Comparison of ENCODE assay signal across 32 cellular contexts in genomic region chr11:83528877-83529276, GRCh38.
"Had no signal": no experiment of that assay in that cellular context is flagged by ENCODE, and none has a peak within 500 bp of the region (broad histone marks: within the 10 kb centered on the region; RNA-seq: fewer than 3 reads in every experiment).

No MANE protein-coding gene starts in this region.

- H3K9me3 ChIP-seq: adrenal gland, body of pancreas, breast epithelium had no signal

- ATAC-seq: activated CD8-positive, alpha-beta T cell treated with anti-CD3 and anti-CD28 coated beads for 36 hours; activated naive CD4-positive, alpha-beta T cell treated with anti-CD3 and anti-CD28 coated beads, Interleukin-2, amount 50 U/mL, for 72 hours; activated T-cell treated with anti-CD3 and anti-CD28 coated beads, Interleukin-2, amount 50 U/mL, for 4 hours; activated T-cell treated with anti-CD3 and anti-CD28 coated beads, Interleukin-2, amount 50 U/mL, for 72 hours; activated T-helper 17 cell treated with anti-CD3 and anti-CD28 coated beads, Interleukin-2, amount 50 U/mL, for 72 hours; body of pancreas had no signal

- DNase-seq: activated B cell treated with CpG ODN at 0.5 μM for 24 hours; activated CD4-positive, alpha-beta memory T cell treated with anti-CD3 and anti-CD28 coated beads for 36 hours; activated CD4-positive, alpha-beta T cell treated with anti-CD3 and anti-CD28 coated beads for 4 hours; activated CD4-positive, alpha-beta T cell treated with anti-CD3 and anti-CD28 coated beads, Interleukin-2, amount 10 ng/mL, durations not matched to agents 24 days and 14 days; activated CD4-positive, alpha-beta T cell treated with anti-CD3 and anti-CD28 coated beads, Interleukin-2, amount 50 U/mL, for 1 hour; activated CD4-positive, alpha-beta T cell treated with anti-CD3 and anti-CD28 coated beads, Interleukin-2, amount 50 U/mL, for 4 hours; activated CD4-positive, CD25-positive, alpha-beta regulatory T cell treated with anti-CD3 and anti-CD28 coated beads, Interleukin-2, amount 50 U/mL, for 72 hours; activated CD8-positive, alpha-beta memory T cell treated with anti-CD3 and anti-CD28 coated beads, Interleukin-2, amount 50 U/mL, for 4 hours; activated CD8-positive, alpha-beta T cell treated with anti-CD3 and anti-CD28 coated beads for 36 hours; activated effector memory CD4-positive, alpha-beta T cell treated with anti-CD3 and anti-CD28 coated beads, Interleukin-2, amount 50 U/mL, for 16 hours; activated gamma-delta T cell treated with Interleukin-2 at 50 U/mL for 16 hours; activated naive CD4-positive, alpha-beta T cell; activated naive CD4-positive, alpha-beta T cell treated with anti-CD3 and anti-CD28 coated beads for 36 hours; activated naive CD4-positive, alpha-beta T cell treated with anti-CD3 and anti-CD28 coated beads, Interleukin-2, amount 50 U/mL, for 16 hours; activated naive CD8-positive, alpha-beta T cell treated with anti-CD3 and anti-CD28 coated beads for 36 hours; activated T-cell treated with anti-CD3 and anti-CD28 coated beads for 4 hours; activated T-cell treated with anti-CD3 and anti-CD28 coated beads, Interleukin-2, amount 50 U/mL, for 1 hour; activated T-cell treated with anti-CD3 and anti-CD28 coated beads, Interleukin-2, amount 50 U/mL, for 4 hours; activated T-cell treated with anti-CD3 and anti-CD28 coated beads, Interleukin-2, amount 50 U/mL, for 72 hours; amniotic stem cell; aorta; body of pancreas; brain microvascular endothelial cell; caudate nucleus; cerebellar nuclear complex; T-helper 2 cell; T-helper 9 cell had no signal

- H3K27ac ChIP-seq: body of pancreas, brain microvascular endothelial cell, breast epithelium, VCaP had no signal

- H3K4me1 ChIP-seq: body of pancreas, breast epithelium had no signal

- H3K27me3 ChIP-seq: adrenal gland, body of pancreas, brain microvascular endothelial cell, breast epithelium had no signal

- H3K4me3 ChIP-seq: adrenal gland, body of pancreas, breast epithelium had no signal

- H3K36me3 ChIP-seq: adrenal gland, brain microvascular endothelial cell, breast epithelium had no signal
